ENCODE assay signal across 8 cellular contexts in genomic region chr5:71601222-71602026, GRCh38. TPM values are rescaled to one million over a fixed set of nuclear protein-coding genes. Genes with fewer than 3 reads are reported as not detected.
DNase-seq lines count a peak whose midpoint lies in the region; ATAC-seq, FAIRE-seq and TF ChIP-seq lines count a peak whose summit lies in the region.

No MANE protein-coding gene starts in this region.

- H3K27ac ChIP-seq in prostate gland: peak overlapping the region; percentile 6 to 64
- H3K27ac ChIP-seq in uterus: no peak overlapping the region

- H3K27me3 ChIP-seq in BE2C: no peaks in the 10 kb centered on the region
- H3K27me3 ChIP-seq in prostate gland (replicated peaks; ENCODE audit: insufficient read depth): no peaks in the 10 kb centered on the region
- no peaks in the 10 kb centered on the region for H3K27me3 ChIP-seq in uterus

- intact Hi-C loops in prostate gland (cut with DNase I) (no loop called here), uterus (cut with DNase I; ENCODE audit: low total_unique reads) (no loop called here)

- H3K9me3 Mint-ChIP-seq in activated T-cell treated with anti-CD3 and anti-CD28 coated beads, Interleukin-2, amount 50 U/mL, for 72 hours: no peaks in the 10 kb centered on the region

- TF ChIP-seq CTCF in BE2C (IDR thresholded peaks at IDR 0.05; ENCODE audit: low read depth, low read length): peak; percentile 89
- peak; percentile 71 for TF ChIP-seq CTCF in fibroblast of the aortic adventitia (IDR thresholded peaks at IDR 0.05; ENCODE audit: insufficient read depth, low read length)
- TF ChIP-seq CTCF in prostate gland (IDR thresholded peaks at IDR 0.05): peak in 3 of 4 experiments; percentile 38 to 57 (median 49)
- TF ChIP-seq CTCF in uterus (IDR thresholded peaks at IDR 0.05): peak in 3 of 4 experiments; percentile 16 to 36 (median 32)

- peak overlapping the region; percentile 52 to 82 for H3K4me3 Mint-ChIP-seq in activated T-cell treated with anti-CD3 and anti-CD28 coated beads, Interleukin-2, amount 50 U/mL, for 72 hours

- peaks cover 3 to 32% of the 10 kb centered on the region in 2 donors for H3K36me3 Mint-ChIP-seq in activated T-cell treated with anti-CD3 and anti-CD28 coated beads, Interleukin-2, amount 50 U/mL, for 72 hours (ENCODE audit: insufficient read depth in 2 of 2)

- peak; percentile 54 for DNase-seq in BE2C
- peak; percentile 62 for DNase-seq in RCC 7860 (ENCODE audit: low spot score)
- DNase-seq in activated T-cell treated with anti-CD3 and anti-CD28 coated beads, Interleukin-2, amount 50 U/mL, for 72 hours: peak; percentile 78 to 87
- peak; percentile 93 for DNase-seq in fibroblast of the aortic adventitia (ENCODE audit: low read depth)
- peak; percentile 60 for DNase-seq in prostate gland (ENCODE audit: low spot score)
- DNase-seq in uterus: peak in 1 of 2 donors; percentile 51

- no peak overlapping the region for H3K4me3 ChIP-seq in BE2C (ENCODE audit: low read depth, low read length)
- H3K4me3 ChIP-seq in fibroblast of the aortic adventitia (ENCODE audit: low read depth, low read length): no peak overlapping the region
- no peak overlapping the region for H3K4me3 ChIP-seq in prostate gland
- H3K4me3 ChIP-seq in uterus: no peak overlapping the region

- peak; percentile 73 for FAIRE-seq in RCC 7860 (lab: Jason Lieb, UNC)

- peak overlapping the region; percentile 98 for H3K27ac Mint-ChIP-seq in activated T-cell treated with anti-CD3 and anti-CD28 coated beads, Interleukin-2, amount 50 U/mL, for 72 hours

- no peaks in the 10 kb centered on the region for H3K27me3 Mint-ChIP-seq in activated T-cell treated with anti-CD3 and anti-CD28 coated beads, Interleukin-2, amount 50 U/mL, for 72 hours (ENCODE audit: low read depth)

- 18% methylated on average over 6 of the region's 6 CpGs for WGBS in prostate gland

- H3K4me1 Mint-ChIP-seq in activated T-cell treated with anti-CD3 and anti-CD28 coated beads, Interleukin-2, amount 50 U/mL, for 72 hours (ENCODE audit: low read depth): peaks cover 41% of the 10 kb centered on the region

- H3K4me1 ChIP-seq in BE2C (no peaks in the 10 kb centered on the region), prostate gland (replicated peaks) (peaks cover 11% of the 10 kb centered on the region), uterus (no peaks in the 10 kb centered on the region)

- H3K36me3 ChIP-seq in BE2C (peaks cover 59% of the 10 kb centered on the region), prostate gland (no peaks in the 10 kb centered on the region), uterus (no peaks in the 10 kb centered on the region)

- no peak for TF ChIP-seq POLR2A in prostate gland (IDR thresholded peaks at IDR 0.05)
- TF ChIP-seq POLR2A in uterus (IDR thresholded peaks at IDR 0.05): no peak

- ATAC-seq in GM18907 (IDR thresholded peaks at IDR 0.05; ENCODE audit: unreplicated experiment) (peak; percentile 85), HG03108 (IDR thresholded peaks at IDR 0.05; ENCODE audit: unreplicated experiment) (peak; percentile 87)
- ATAC-seq in activated T-cell treated with anti-CD3 and anti-CD28 coated beads, Interleukin-2, amount 50 U/mL, for 72 hours (replicated peaks in 1 of 2): peak; percentile 95 to 96

- no peaks in the 10 kb centered on the region for H3K9me3 ChIP-seq in BE2C
- H3K9me3 ChIP-seq in prostate gland: no peaks in the 10 kb centered on the region
- H3K9me3 ChIP-seq in uterus: no peaks in the 10 kb centered on the region

RNA-seq across cellular contexts. Expression of gene MCCC2, which starts 14.3 kb away (rescaled TPM):
- polyA plus RNA-seq in BE2C (2012; ENCODE audit: insufficient read depth, insufficient read length, low read depth): 15.2 TPM
- total RNA-seq in activated T-cell treated with anti-CD3 and anti-CD28 coated beads, Interleukin-2, amount 50 U/mL, for 72 hours: 10 to 100 TPM; 49.6 to 51.3 TPM
- total RNA-seq in fibroblast of the aortic adventitia (ENCODE audit: low replicate concordance) (13.1 and 23.3 TPM in 2 replicates), prostate gland (100 to 1,000 TPM in 1 of 2 donors, 10 to 100 TPM in 1; 53.0 to 141 TPM), uterus (10 to 100 TPM; 19.4 to 40.6 (median 30.4) TPM)

Comparison
In these comparisons a context has a peak if more than half of its experiments do, and no peak if none do; other contexts are left out.
1. CTCF ChIP-seq: peak in every context shown above with its lines; median percentile 89 in BE2C; 71 in fibroblast of the aortic adventitia; 49 in prostate gland; 32 in uterus.
2. H3K27ac ChIP-seq: peak in prostate gland (2 of 2); none in uterus (0 of 2).
3. Peak in every context shown above with its lines, with median percentiles within 50 percentile points of each other: ATAC-seq.